ENCODE assay signal across 1 cellular context in the genomic region with DNA sequence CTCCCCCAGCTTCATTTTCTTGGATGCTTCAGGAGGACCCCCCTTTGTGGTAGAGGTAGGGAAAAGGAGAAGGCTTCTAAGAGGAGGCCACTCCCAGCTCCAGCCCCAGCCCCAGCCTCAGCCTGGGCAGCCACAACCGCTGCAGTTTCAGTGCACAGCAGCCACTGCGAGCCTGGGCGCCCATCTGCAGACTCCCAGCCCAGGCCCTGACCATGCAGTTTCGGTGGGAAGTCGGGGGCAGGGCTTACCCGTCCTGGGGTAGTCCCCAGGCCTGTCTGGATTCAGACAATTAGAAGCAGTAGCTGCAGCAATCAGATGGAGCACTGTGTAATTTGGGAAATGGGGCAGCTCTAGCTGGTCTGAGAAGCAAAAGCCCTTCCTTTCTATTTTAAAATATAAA.
TF ChIP-seq lines count a peak whose summit lies in the region.

No MANE protein-coding gene starts in this region.

TF ChIP-seq in WTC11, 78 proteins besides CTCF, POLR2A, EP300 and RAD21:
- TF ChIP-seq, protein P1, sequence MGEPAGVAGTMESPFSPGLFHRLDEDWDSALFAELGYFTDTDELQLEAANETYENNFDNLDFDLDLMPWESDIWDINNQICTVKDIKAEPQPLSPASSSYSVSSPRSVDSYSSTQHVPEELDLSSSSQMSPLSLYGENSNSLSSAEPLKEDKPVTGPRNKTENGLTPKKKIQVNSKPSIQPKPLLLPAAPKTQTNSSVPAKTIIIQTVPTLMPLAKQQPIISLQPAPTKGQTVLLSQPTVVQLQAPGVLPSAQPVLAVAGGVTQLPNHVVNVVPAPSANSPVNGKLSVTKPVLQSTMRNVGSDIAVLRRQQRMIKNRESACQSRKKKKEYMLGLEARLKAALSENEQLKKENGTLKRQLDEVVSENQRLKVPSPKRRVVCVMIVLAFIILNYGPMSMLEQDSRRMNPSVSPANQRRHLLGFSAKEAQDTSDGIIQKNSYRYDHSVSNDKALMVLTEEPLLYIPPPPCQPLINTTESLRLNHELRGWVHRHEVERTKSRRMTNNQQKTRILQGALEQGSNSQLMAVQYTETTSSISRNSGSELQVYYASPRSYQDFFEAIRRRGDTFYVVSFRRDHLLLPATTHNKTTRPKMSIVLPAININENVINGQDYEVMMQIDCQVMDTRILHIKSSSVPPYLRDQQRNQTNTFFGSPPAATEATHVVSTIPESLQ (CRISPR knock-in tag; IDR thresholded peaks at IDR 0.05), result no peak
- TF ChIP-seq MYBL2 (CRISPR knock-in tag; IDR thresholded peaks at IDR 0.05) (no peak), ATF1 (CRISPR knock-in tag; IDR thresholded peaks at IDR 0.05) (no peak), GABPB1 (CRISPR knock-in tag; IDR thresholded peaks at IDR 0.05) (no peak), NFATC4 (CRISPR knock-in tag; IDR thresholded peaks at IDR 0.05) (no peak), CREM (CRISPR knock-in tag; IDR thresholded peaks at IDR 0.05) (no peak), OVOL2 (CRISPR knock-in tag; IDR thresholded peaks at IDR 0.05; ENCODE audit: borderline replicate concordance) (no peak), MXD4 (CRISPR knock-in tag; IDR thresholded peaks at IDR 0.05; ENCODE audit: borderline replicate concordance) (no peak), ETV6 (CRISPR knock-in tag; IDR thresholded peaks at IDR 0.05) (no peak), ZNF416 (CRISPR knock-in tag; IDR thresholded peaks at IDR 0.05) (no peak), NR2C2 (CRISPR knock-in tag; IDR thresholded peaks at IDR 0.05) (no peak)
- TF ChIP-seq, protein P2, sequence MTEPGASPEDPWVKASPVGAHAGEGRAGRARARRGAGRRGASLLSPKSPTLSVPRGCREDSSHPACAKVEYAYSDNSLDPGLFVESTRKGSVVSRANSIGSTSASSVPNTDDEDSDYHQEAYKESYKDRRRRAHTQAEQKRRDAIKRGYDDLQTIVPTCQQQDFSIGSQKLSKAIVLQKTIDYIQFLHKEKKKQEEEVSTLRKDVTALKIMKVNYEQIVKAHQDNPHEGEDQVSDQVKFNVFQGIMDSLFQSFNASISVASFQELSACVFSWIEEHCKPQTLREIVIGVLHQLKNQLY (CRISPR knock-in tag; IDR thresholded peaks at IDR 0.05), result no peak
